Comparison of ENCODE assay signal across 6 cellular contexts in the genomic region with DNA sequence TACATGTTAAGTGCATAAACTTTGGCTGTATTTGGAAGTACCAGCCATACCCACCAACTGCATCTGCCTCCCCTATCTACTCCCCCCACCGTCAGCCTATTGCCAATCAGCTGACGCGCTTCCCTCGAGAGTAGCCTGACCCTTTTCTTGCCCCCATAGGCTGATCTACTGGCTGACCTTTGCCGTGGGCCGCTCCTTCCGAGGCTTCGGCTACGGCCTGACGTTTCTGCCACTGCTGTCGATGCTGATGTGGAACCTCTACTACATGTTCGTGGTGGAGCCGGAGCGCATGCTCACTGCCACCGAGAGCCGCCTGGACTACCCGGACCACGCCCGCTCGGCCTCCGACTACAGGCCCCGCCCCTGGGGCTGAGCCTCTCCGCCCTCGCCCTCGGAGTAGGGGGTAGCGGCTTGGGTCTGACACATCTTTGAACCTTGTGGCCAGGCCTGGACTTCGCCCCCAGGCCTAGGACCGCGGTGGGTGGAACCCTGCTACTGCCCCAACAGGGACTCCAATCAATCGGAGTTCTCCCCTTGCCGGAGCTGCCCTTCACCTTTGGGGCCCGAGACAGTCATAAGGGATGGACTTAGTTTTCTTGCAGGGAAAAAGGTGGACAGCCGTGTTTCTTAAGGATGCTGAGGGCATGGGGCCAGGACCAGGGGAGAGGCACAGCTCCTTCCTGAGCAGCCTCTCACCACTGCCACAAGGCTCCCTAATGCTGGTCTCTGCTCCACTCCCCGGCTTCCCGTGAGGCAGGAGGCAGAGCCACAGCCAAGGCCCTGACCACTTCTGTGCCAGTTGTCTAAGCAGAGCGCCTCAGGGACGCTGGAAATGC. TPM values are rescaled to one million over a fixed set of nuclear protein-coding genes. Genes with fewer than 3 reads are reported as not detected.
A peak's percentile ranks its signal among the peaks of the same experiment; 100 is the strongest.
DNase-seq lines count a peak whose midpoint lies in the region; ATAC-seq lines count a peak whose summit lies in the region.

No MANE protein-coding gene starts in this region.

- peak; percentile 28 to 42 for ATAC-seq in activated T-cell treated with anti-CD3 and anti-CD28 coated beads, Interleukin-2, amount 50 U/mL, for 72 hours (replicated peaks in 1 of 2)
- peak; percentile 81 for ATAC-seq in stimulated activated memory B cell treated with anti-CD40 and anti-IgM and Interleukin-4, amounts not matched to agents 10 μg/mL and 1 μg/mL and 100 μg/mL, for 72 hours
- ATAC-seq in GM19035 (IDR thresholded peaks at IDR 0.05; ENCODE audit: unreplicated experiment), result no peak

- no peaks in the 10 kb centered on the region for H3K27me3 Mint-ChIP-seq in activated T-cell treated with anti-CD3 and anti-CD28 coated beads, Interleukin-2, amount 50 U/mL, for 72 hours (ENCODE audit: low read depth)
- H3K27me3 Mint-ChIP-seq in stimulated activated memory B cell treated with anti-CD40 and anti-IgM and Interleukin-4, amounts not matched to agents 10 μg/mL and 1 μg/mL and 100 μg/mL, for 72 hours, result no peaks in the 10 kb centered on the region

- H3K4me1 Mint-ChIP-seq in activated T-cell treated with anti-CD3 and anti-CD28 coated beads, Interleukin-2, amount 50 U/mL, for 72 hours (ENCODE audit: low read depth), result peaks cover 25% of the 10 kb centered on the region
- H3K4me1 Mint-ChIP-seq in stimulated activated memory B cell treated with anti-CD40 and anti-IgM and Interleukin-4, amounts not matched to agents 10 μg/mL and 1 μg/mL and 100 μg/mL, for 72 hours, result peaks cover 36% of the 10 kb centered on the region

- no peaks in the 10 kb centered on the region for H3K9me3 Mint-ChIP-seq in activated T-cell treated with anti-CD3 and anti-CD28 coated beads, Interleukin-2, amount 50 U/mL, for 72 hours
- H3K9me3 Mint-ChIP-seq in stimulated activated memory B cell treated with anti-CD40 and anti-IgM and Interleukin-4, amounts not matched to agents 10 μg/mL and 1 μg/mL and 100 μg/mL, for 72 hours, result no peaks in the 10 kb centered on the region

- DNase-seq in activated CD4-positive, alpha-beta T cell treated with anti-CD3 and anti-CD28 coated beads for 48 hours, result peak; percentile 34
- no peak for DNase-seq in activated CD4-positive, alpha-beta T cell treated with anti-CD3 and anti-CD28 coated beads, Interleukin-2, amount 50 U/mL, for 4 hours
- no peak for DNase-seq in activated T-cell treated with anti-CD3 and anti-CD28 coated beads, Interleukin-2, amount 50 U/mL, for 72 hours
- peak; percentile 71 for DNase-seq in iPS DF 19.7 (ENCODE audit: low read depth, low spot score)

- no peak overlapping the region for H3K27ac Mint-ChIP-seq in activated T-cell treated with anti-CD3 and anti-CD28 coated beads, Interleukin-2, amount 50 U/mL, for 72 hours
- H3K27ac Mint-ChIP-seq in stimulated activated memory B cell treated with anti-CD40 and anti-IgM and Interleukin-4, amounts not matched to agents 10 μg/mL and 1 μg/mL and 100 μg/mL, for 72 hours, result peak overlapping the region; percentile 72

- H3K4me3 Mint-ChIP-seq in activated T-cell treated with anti-CD3 and anti-CD28 coated beads, Interleukin-2, amount 50 U/mL, for 72 hours, result peak overlapping the region; percentile 6 to 22
- peak overlapping the region; percentile 76 for H3K4me3 Mint-ChIP-seq in stimulated activated memory B cell treated with anti-CD40 and anti-IgM and Interleukin-4, amounts not matched to agents 10 μg/mL and 1 μg/mL and 100 μg/mL, for 72 hours

- H3K36me3 Mint-ChIP-seq in activated T-cell treated with anti-CD3 and anti-CD28 coated beads, Interleukin-2, amount 50 U/mL, for 72 hours (ENCODE audit: insufficient read depth in 2 of 2), result peaks cover 2 to 6% of the 10 kb centered on the region in 2 donors
- H3K36me3 Mint-ChIP-seq in stimulated activated memory B cell treated with anti-CD40 and anti-IgM and Interleukin-4, amounts not matched to agents 10 μg/mL and 1 μg/mL and 100 μg/mL, for 72 hours, result peaks cover 27% of the 10 kb centered on the region

RNA-seq across cellular contexts. Expression of a gene that starts 4.0 kb away (rescaled TPM):
- total RNA-seq in activated T-cell treated with anti-CD3 and anti-CD28 coated beads, Interleukin-2, amount 50 U/mL, for 72 hours, result 10 to 100 TPM; 14.9 to 19.0 TPM

RNA-seq across cellular contexts. Expression of a gene that starts 7.3 kb away (rescaled TPM):
- total RNA-seq in activated T-cell treated with anti-CD3 and anti-CD28 coated beads, Interleukin-2, amount 50 U/mL, for 72 hours, result 10 to 100 TPM; 18.7 to 23.9 TPM

RNA-seq across cellular contexts. Expression of a gene that starts 7.7 kb away (rescaled TPM):
- under 1 TPM; 0.65 to 0.91 TPM for total RNA-seq in activated T-cell treated with anti-CD3 and anti-CD28 coated beads, Interleukin-2, amount 50 U/mL, for 72 hours

RNA-seq across cellular contexts. Expression of a gene that starts 8.8 kb away (rescaled TPM):
- 10 to 100 TPM; 77.0 to 79.7 TPM for total RNA-seq in activated T-cell treated with anti-CD3 and anti-CD28 coated beads, Interleukin-2, amount 50 U/mL, for 72 hours

RNA-seq across cellular contexts. Expression of a gene that starts 43.6 kb away (rescaled TPM):
- 10 to 100 TPM in 1 of 2 donors, 1 to 10 TPM in 1; 9.6 to 10.4 TPM for total RNA-seq in activated T-cell treated with anti-CD3 and anti-CD28 coated beads, Interleukin-2, amount 50 U/mL, for 72 hours

Comparison
In these comparisons a context has a peak if more than half of its experiments do, and no peak if none do; other contexts are left out.
1. DNase-seq: peak in activated CD4-positive, alpha-beta T cell treated with anti-CD3 and anti-CD28 coated beads for 48 hours (single experiment) and iPS DF 19.7 (single experiment); none in activated CD4-positive, alpha-beta T cell treated with anti-CD3 and anti-CD28 coated beads, Interleukin-2, amount 50 U/mL, for 4 hours (0 of 2) and activated T-cell treated with anti-CD3 and anti-CD28 coated beads, Interleukin-2, amount 50 U/mL, for 72 hours (0 of 2).